ENCODE assay signal across 8 cellular contexts in genomic region chr1:184982002-184982954, GRCh38. TPM values are rescaled to one million over a fixed set of nuclear protein-coding genes. Genes with fewer than 3 reads are reported as not detected.
DNase-seq lines count a peak whose midpoint lies in the region; ATAC-seq and TF ChIP-seq lines count a peak whose summit lies in the region.

No MANE protein-coding gene starts in this region.

- H3K4me2 ChIP-seq in Karpas-422 (ENCODE audit: low read depth, low read length, poor library complexity, severe bottlenecking): peak overlapping the region; percentile 52

- H3K4me3 ChIP-seq in Karpas-422 (ENCODE audit: low read length) (peak overlapping the region; percentile 18; the same call in 1 of the 2 replicates), fibroblast of pulmonary artery (replicated peaks; ENCODE audit: low read depth, low read length) (no peak overlapping the region), thoracic aorta (peak overlapping the region; percentile 3)

- no peaks in the 10 kb centered on the region for H3K9me3 ChIP-seq in Karpas-422 (ENCODE audit: low read length)
- H3K9me3 ChIP-seq in thoracic aorta: no peaks in the 10 kb centered on the region

- H3K27me3 ChIP-seq in Karpas-422 (ENCODE audit: low read length): no peaks in the 10 kb centered on the region
- no peaks in the 10 kb centered on the region for H3K27me3 ChIP-seq in thoracic aorta (replicated peaks; ENCODE audit: insufficient read depth)

- H3K36me3 ChIP-seq in Karpas-422 (ENCODE audit: insufficient read depth, low read length): no peaks in the 10 kb centered on the region
- H3K36me3 ChIP-seq in thoracic aorta: no peaks in the 10 kb centered on the region

- TF ChIP-seq CTCF in fibroblast of pulmonary artery (IDR thresholded peaks at IDR 0.05; ENCODE audit: low read length, missing control alignments) (peak; percentile 98), omental fat pad (IDR thresholded peaks at IDR 0.05) (peak in 1 of 3 donors; percentile 59), thoracic aorta (IDR thresholded peaks at IDR 0.05) (peak; percentile 87)

- H3K4me1 ChIP-seq in Karpas-422 (ENCODE audit: low read length): peaks cover 6% of the 10 kb centered on the region
- peaks cover 0 to 10% of the 10 kb centered on the region in 2 donors for H3K4me1 ChIP-seq in thoracic aorta (ENCODE audit: control insufficient read depth in 1 of 2, low read depth in 2 of 2)

- H3K79me2 ChIP-seq in Karpas-422 (ENCODE audit: low read length): no peaks in the 10 kb centered on the region

- peak; percentile 87 for ATAC-seq in GM21825 (IDR thresholded peaks at IDR 0.05; ENCODE audit: unreplicated experiment)
- peak; percentile 85 for ATAC-seq in omental fat pad (ENCODE audit: low FRiP score)
- ATAC-seq in thoracic aorta (ENCODE audit: insufficient number of reproducible peaks, low FRiP score, low read depth): peak; percentile 63

- H3K9me2 ChIP-seq in Karpas-422 (replicated peaks; ENCODE audit: insufficient read depth, low read length): no peaks in the 10 kb centered on the region

- DNase-seq in ELF-1 (ENCODE audit: low read depth, low spot score): peak; percentile 82
- DNase-seq in Karpas-422: peak; percentile 90
- peak; percentile 70 for DNase-seq in RPMI7951 (ENCODE audit: low read depth)
- DNase-seq in activated T-cell treated with anti-CD3 and anti-CD28 coated beads, Interleukin-2, amount 50 U/mL, for 48 hours: peak; percentile 79 to 84
- DNase-seq in fibroblast of pulmonary artery (ENCODE audit: low read depth): peak; percentile 82
- DNase-seq in omental fat pad (ENCODE audit: low spot score): peak; percentile 45
- peak; percentile 41 for DNase-seq in thoracic aorta (ENCODE audit: low spot score)

- H3K9ac ChIP-seq in Karpas-422 (ENCODE audit: low read length): no peak overlapping the region

- H3K27ac ChIP-seq in Karpas-422 (ENCODE audit: low read length) (no peak overlapping the region), thoracic aorta (no peak overlapping the region)

- H4K20me1 ChIP-seq in Karpas-422 (ENCODE audit: insufficient read depth, low read depth, low read length): no peaks in the 10 kb centered on the region

- H2AFZ ChIP-seq in Karpas-422 (ENCODE audit: low read length): peak overlapping the region; percentile 76

RNA-seq across cellular contexts. Expression of gene NIBAN1, which starts 8.0 kb away (rescaled TPM):
- 26.1 and 31.2 TPM in 2 replicates for total RNA-seq in Karpas-422 (2014; rRNA removed; shearing (Covaris generic); ENCODE audit: low replicate concordance)
- 9.7 and 9.9 TPM in 2 replicates for total RNA-seq in RPMI7951 (2014; rRNA removed; shearing (Covaris generic))
- total RNA-seq in omental fat pad: 10 to 100 TPM; 10.7 to 34.7 (median 15.8) TPM
- 100 to 1,000 TPM; 209 to 215 TPM for total RNA-seq in thoracic aorta
